28 cellular contexts compared by ENCODE assay signal in the genomic region with DNA sequence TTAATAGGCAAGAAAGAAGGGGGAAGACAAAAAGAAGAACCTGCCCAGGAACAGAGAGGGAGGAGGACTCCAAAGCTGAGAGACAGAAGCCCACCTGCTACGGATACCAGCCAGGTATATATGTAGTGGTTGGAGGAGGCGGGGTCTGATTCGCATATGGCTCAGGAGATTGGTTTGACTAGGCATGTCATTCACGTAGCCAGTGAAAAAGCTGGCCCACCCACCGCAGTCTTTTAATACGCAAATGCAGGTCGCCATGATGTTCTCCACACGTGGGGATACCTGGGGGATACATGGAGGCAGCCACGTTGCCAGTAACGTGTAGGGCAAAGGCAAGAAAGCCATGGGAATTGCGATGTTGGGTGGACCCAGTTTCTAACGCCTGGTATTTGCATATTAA.
"Had no signal": no experiment of that assay in that cellular context is flagged by ENCODE, and none has a peak within 500 bp of the region (broad histone marks: within the 10 kb centered on the region; RNA-seq: fewer than 3 reads in every experiment).

No MANE protein-coding gene starts in this region.

- H3K79me2 ChIP-seq: hepatocyte had no signal

- DNase-seq: colonic mucosa; effector CD8-positive, alpha-beta T cell; foreskin keratinocyte; heart left ventricle; immature natural killer cell; mucosa of descending colon; naive B cell; pancreas; right lobe of liver; small intestine; stimulated activated CD4-positive, alpha-beta T cell treated with anti-CD3 and anti-CD28 coated beads, Interleukin-15, amount 100 ng/mL, for 24 hours; stimulated activated CD4-positive, alpha-beta T cell treated with anti-CD3 and anti-CD28 coated beads, Interleukin-2, amount 100 ng/mL, for 48 hours; stimulated activated naive B cell treated with anti-CD40 and anti-IgM and Interleukin-4, amounts not matched to agents 10 μg/mL and 1 μg/mL and 100 μg/mL, for 72 hours; trophoblast cell had no signal

- H3K4me1 ChIP-seq: colonic mucosa, esophagus muscularis mucosa, foreskin keratinocyte, gastroesophageal sphincter, heart left ventricle, pancreas, right lobe of liver had no signal

- H3K9me3 Mint-ChIP-seq: dendritic cell treated with granulocyte-macrophage colony-stimulating factor and Interleukin-4, amounts not matched to agents 40 ng/mL and 50 ng/mL, for 4 days; neural crest cell had no signal

- H3K9me3 ChIP-seq: colonic mucosa, esophagus muscularis mucosa, gastroesophageal sphincter, mucosa of descending colon, neutrophil, pancreas, right lobe of liver had no signal

- H3K4me2 ChIP-seq: hepatocyte had no signal

- H3K27ac Mint-ChIP-seq: dendritic cell treated with granulocyte-macrophage colony-stimulating factor and Interleukin-4, amounts not matched to agents 40 ng/mL and 50 ng/mL, for 4 days; immature natural killer cell; memory B cell; mesothelial cell of epicardium; naive B cell; natural killer cell treated with Interleukin-12 subunit alpha and Interleukin-12 subunit beta and Interleukin-15 and Interleukin-18, amount 100 ng/mL, for 72 hours; progenitor cell of endocrine pancreas; stimulated activated naive B cell treated with anti-CD40 and anti-IgM and Interleukin-4, amounts not matched to agents 10 μg/mL and 1 μg/mL and 100 μg/mL, for 72 hours; stimulated activated naive CD8-positive, alpha-beta T cell treated with anti-CD3 and anti-CD28 coated beads, Interleukin-15, Interleukin-2, amounts not matched to agents 100 ng/mL and 50 ng/mL, for 24 hours had no signal

- H3K27me3 ChIP-seq: colonic mucosa, esophagus muscularis mucosa, foreskin keratinocyte, gastroesophageal sphincter, heart left ventricle, hepatocyte, neutrophil, pancreas, right lobe of liver had no signal

- H3K4me1 Mint-ChIP-seq: immature natural killer cell; memory B cell; naive B cell; stimulated activated naive B cell treated with anti-CD40 and anti-IgM and Interleukin-4, amounts not matched to agents 10 μg/mL and 1 μg/mL and 100 μg/mL, for 72 hours had no signal

- H3K4me3 Mint-ChIP-seq: dendritic cell treated with granulocyte-macrophage colony-stimulating factor and Interleukin-4, amounts not matched to agents 40 ng/mL and 50 ng/mL, for 4 days; immature natural killer cell; memory B cell; mesothelial cell of epicardium; naive B cell; natural killer cell treated with Interleukin-12 subunit alpha and Interleukin-12 subunit beta and Interleukin-15 and Interleukin-18, amount 100 ng/mL, for 72 hours; neural crest cell; stimulated activated naive B cell treated with anti-CD40 and anti-IgM and Interleukin-4, amounts not matched to agents 10 μg/mL and 1 μg/mL and 100 μg/mL, for 72 hours; stimulated activated naive CD8-positive, alpha-beta T cell treated with anti-CD3 and anti-CD28 coated beads, Interleukin-15, Interleukin-2, amounts not matched to agents 100 ng/mL and 50 ng/mL, for 24 hours had no signal

- FAIRE-seq: endothelial cell of umbilical vein, keratinocyte, pancreas, small intestine had no signal

- H3K27ac ChIP-seq: colonic mucosa, esophagus muscularis mucosa, foreskin keratinocyte, gastroesophageal sphincter, heart left ventricle, hepatocyte, neutrophil, pancreas, right lobe of liver had no signal

- H3K4me3 ChIP-seq: colonic mucosa, esophagus muscularis mucosa, gastroesophageal sphincter, heart left ventricle, hepatocyte, lung, mucosa of descending colon, pancreas, right lobe of liver had no signal

- H3K27me3 Mint-ChIP-seq: dendritic cell treated with granulocyte-macrophage colony-stimulating factor and Interleukin-4, amounts not matched to agents 40 ng/mL and 50 ng/mL, for 4 days; memory B cell; naive B cell; natural killer cell treated with Interleukin-12 subunit alpha and Interleukin-12 subunit beta and Interleukin-15 and Interleukin-18, amount 100 ng/mL, for 72 hours; progenitor cell of endocrine pancreas; stimulated activated naive B cell treated with anti-CD40 and anti-IgM and Interleukin-4, amounts not matched to agents 10 μg/mL and 1 μg/mL and 100 μg/mL, for 72 hours; stimulated activated naive CD8-positive, alpha-beta T cell treated with anti-CD3 and anti-CD28 coated beads, Interleukin-15, Interleukin-2, amounts not matched to agents 100 ng/mL and 50 ng/mL, for 24 hours had no signal

- H3K36me3 ChIP-seq: colonic mucosa, esophagus muscularis mucosa, gastroesophageal sphincter, heart left ventricle, neutrophil, pancreas, right lobe of liver had no signal

- H3K36me3 Mint-ChIP-seq: immature natural killer cell; memory B cell; mesothelial cell of epicardium; naive B cell; natural killer cell treated with Interleukin-12 subunit alpha and Interleukin-12 subunit beta and Interleukin-15 and Interleukin-18, amount 100 ng/mL, for 72 hours; stimulated activated naive B cell treated with anti-CD40 and anti-IgM and Interleukin-4, amounts not matched to agents 10 μg/mL and 1 μg/mL and 100 μg/mL, for 72 hours had no signal

- H2AFZ ChIP-seq: hepatocyte had no signal
